In the genomic region with DNA sequence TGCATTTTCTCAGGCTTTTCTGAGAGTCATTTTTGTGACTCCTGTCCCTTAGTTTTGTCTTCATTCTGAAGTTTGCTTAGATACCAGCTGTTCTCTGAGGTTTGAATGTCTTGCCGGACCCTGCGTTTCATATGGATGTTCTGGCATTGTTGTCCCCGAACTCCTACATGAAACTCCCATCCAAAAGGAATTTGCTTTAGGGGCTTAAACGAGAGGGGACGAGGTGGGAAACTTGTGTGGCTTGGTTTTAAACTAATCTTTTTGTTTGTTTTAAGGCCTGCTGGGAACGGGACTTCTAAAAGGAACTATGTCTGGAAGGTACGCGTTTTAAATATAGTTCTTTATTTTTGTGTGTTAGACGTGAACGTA, we compare ENCODE assay signal across 8 cellular contexts. TPM values are rescaled to one million over a fixed set of nuclear protein-coding genes. Genes with fewer than 3 reads are reported as not detected.
DNase-seq lines count a peak whose midpoint lies in the region; ATAC-seq lines count a peak whose summit lies in the region.

No MANE protein-coding gene starts in this region.

- H3K27ac Mint-ChIP-seq in activated T-helper 2 cell treated with anti-CD3 and anti-CD28 coated beads, Interferon-gamma antibody, Interleukin-2, Interleukin-4, amounts not matched to agents 10 μg/mL and 5 μg/mL and 100 μg/mL, durations not matched to agents 14 hours and 24 hours and 36 hours: peak overlapping the region; percentile 97
- peak overlapping the region; percentile 94 to 100 (median 97) for H3K27ac Mint-ChIP-seq in immature natural killer cell

- H3K27me3 Mint-ChIP-seq in activated T-helper 2 cell treated with anti-CD3 and anti-CD28 coated beads, Interferon-gamma antibody, Interleukin-2, Interleukin-4, amounts not matched to agents 10 μg/mL and 5 μg/mL and 100 μg/mL, durations not matched to agents 14 hours and 24 hours and 36 hours (ENCODE audit: low read depth): no peaks in the 10 kb centered on the region
- H3K27me3 Mint-ChIP-seq in immature natural killer cell (ENCODE audit: low read depth in 3 of 3): peaks cover 6 to 17% (median 7%) of the 10 kb centered on the region in 3 donors

- H3K4me1 ChIP-seq in subcutaneous abdominal adipose tissue (ENCODE audit: control insufficient read depth in 5 of 5, insufficient read depth in 5 of 5, low read length in 5 of 5): peaks cover 5 to 51% (median 37%) of the 10 kb centered on the region in 5 donors

- peak overlapping the region; percentile 99 for H3K4me3 Mint-ChIP-seq in activated T-helper 2 cell treated with anti-CD3 and anti-CD28 coated beads, Interferon-gamma antibody, Interleukin-2, Interleukin-4, amounts not matched to agents 10 μg/mL and 5 μg/mL and 100 μg/mL, durations not matched to agents 14 hours and 24 hours and 36 hours (ENCODE audit: low read depth)
- peak overlapping the region; percentile 97 to 98 (median 97) for H3K4me3 Mint-ChIP-seq in immature natural killer cell

- peaks cover 7 to 45% (median 32%) of the 10 kb centered on the region in 5 donors for H3K36me3 ChIP-seq in subcutaneous abdominal adipose tissue (ENCODE audit: control insufficient read depth in 5 of 5, insufficient read depth in 5 of 5, low read length in 5 of 5)

- no peaks in the 10 kb centered on the region for H3K27me3 ChIP-seq in subcutaneous abdominal adipose tissue (ENCODE audit: control insufficient read depth in 5 of 5, insufficient read depth in 4 of 5, low read length in 5 of 5)

- H3K9ac ChIP-seq in subcutaneous abdominal adipose tissue (ENCODE audit: low read length in 5 of 5): peak overlapping the region; percentile 68 to 91 (median 85)

- intact Hi-C loops in activated T-helper 2 cell treated with anti-CD3 and anti-CD28 coated beads, Interferon-gamma antibody, Interleukin-2, Interleukin-4, amounts not matched to agents 10 μg/mL and 5 μg/mL and 100 μg/mL, durations not matched to agents 14 hours and 24 hours and 36 hours (cut with micrococcal nuclease): loop anchor here (1.0 kb wide), 2 partner anchors 10 to 44 kb away; a partner anchor contains a TSS

- peaks cover 55% of the 10 kb centered on the region for H3K36me3 Mint-ChIP-seq in activated T-helper 2 cell treated with anti-CD3 and anti-CD28 coated beads, Interferon-gamma antibody, Interleukin-2, Interleukin-4, amounts not matched to agents 10 μg/mL and 5 μg/mL and 100 μg/mL, durations not matched to agents 14 hours and 24 hours and 36 hours (ENCODE audit: low read depth)
- H3K36me3 Mint-ChIP-seq in immature natural killer cell: peaks cover 13 to 24% (median 16%) of the 10 kb centered on the region in 3 donors

- H3K9me3 ChIP-seq in subcutaneous abdominal adipose tissue (ENCODE audit: control insufficient read depth in 5 of 5, low read length in 5 of 5): no peaks in the 10 kb centered on the region

- DNase-seq in NCI-H82 (lab: John Stamatoyannopoulos, UW): peak; percentile 48
- no peak for DNase-seq in NCI-H82 treated with DMSO at 0.1 percent for 48 hours (lab: John Stamatoyannopoulos, UW; ENCODE audit: unreplicated experiment)
- DNase-seq in activated T-helper 2 cell treated with anti-CD3 and anti-CD28 coated beads, Interferon-gamma antibody, Interleukin-2, Interleukin-4, amounts not matched to agents 10 μg/mL and 5 μg/mL and 100 μg/mL, durations not matched to agents 14 hours and 24 hours and 36 hours (ENCODE audit: low spot score): no peak
- DNase-seq in immature natural killer cell: no peak
- no peak for DNase-seq in AG08396 (ENCODE audit: low spot score)

- peak overlapping the region; percentile 78 to 100 (median 97) for H3K4me3 ChIP-seq in subcutaneous abdominal adipose tissue (ENCODE audit: low read depth in 1 of 5, low read length in 5 of 5)

- ATAC-seq in GM19328 (IDR thresholded peaks at IDR 0.05; ENCODE audit: unreplicated experiment) (no peak), GM19463 (IDR thresholded peaks at IDR 0.05; ENCODE audit: unreplicated experiment) (no peak)

- H3K9me3 Mint-ChIP-seq in activated T-helper 2 cell treated with anti-CD3 and anti-CD28 coated beads, Interferon-gamma antibody, Interleukin-2, Interleukin-4, amounts not matched to agents 10 μg/mL and 5 μg/mL and 100 μg/mL, durations not matched to agents 14 hours and 24 hours and 36 hours: no peaks in the 10 kb centered on the region
- no peaks in the 10 kb centered on the region for H3K9me3 Mint-ChIP-seq in immature natural killer cell

- H3K27ac ChIP-seq in subcutaneous abdominal adipose tissue (ENCODE audit: low read depth, low read length): peak overlapping the region; percentile 98

- peaks cover 36% of the 10 kb centered on the region for H3K4me1 Mint-ChIP-seq in activated T-helper 2 cell treated with anti-CD3 and anti-CD28 coated beads, Interferon-gamma antibody, Interleukin-2, Interleukin-4, amounts not matched to agents 10 μg/mL and 5 μg/mL and 100 μg/mL, durations not matched to agents 14 hours and 24 hours and 36 hours (ENCODE audit: low read depth)
- H3K4me1 Mint-ChIP-seq in immature natural killer cell: peaks cover 38 to 45% of the 10 kb centered on the region in 2 donors

RNA-seq across cellular contexts. Expression of a gene that starts 0.7 kb away (rescaled TPM):
- 1,338 and 1,363 TPM in 2 replicates for total RNA-seq in activated T-helper 2 cell treated with anti-CD3 and anti-CD28 coated beads, Interferon-gamma antibody, Interleukin-2, Interleukin-4, amounts not matched to agents 10 μg/mL and 5 μg/mL and 100 μg/mL, durations not matched to agents 14 hours and 24 hours and 36 hours
- polyA plus RNA-seq in immature natural killer cell: 1,000 to 10,000 TPM in 1 of 3 donors, 100 to 1,000 TPM in 2; 429 to 1,389 (median 854) TPM

RNA-seq across cellular contexts. Expression of a gene that starts 9.4 kb away (rescaled TPM):
- total RNA-seq in activated T-helper 2 cell treated with anti-CD3 and anti-CD28 coated beads, Interferon-gamma antibody, Interleukin-2, Interleukin-4, amounts not matched to agents 10 μg/mL and 5 μg/mL and 100 μg/mL, durations not matched to agents 14 hours and 24 hours and 36 hours: 4.3 and 4.4 TPM in 2 replicates
- 1 to 10 TPM in 2 of 3 donors, under 1 TPM in 1; 0.62 to 1.9 (median 1.8) TPM for polyA plus RNA-seq in immature natural killer cell
